Comparison of ENCODE assay signal across 13 cellular contexts in the genomic region with DNA sequence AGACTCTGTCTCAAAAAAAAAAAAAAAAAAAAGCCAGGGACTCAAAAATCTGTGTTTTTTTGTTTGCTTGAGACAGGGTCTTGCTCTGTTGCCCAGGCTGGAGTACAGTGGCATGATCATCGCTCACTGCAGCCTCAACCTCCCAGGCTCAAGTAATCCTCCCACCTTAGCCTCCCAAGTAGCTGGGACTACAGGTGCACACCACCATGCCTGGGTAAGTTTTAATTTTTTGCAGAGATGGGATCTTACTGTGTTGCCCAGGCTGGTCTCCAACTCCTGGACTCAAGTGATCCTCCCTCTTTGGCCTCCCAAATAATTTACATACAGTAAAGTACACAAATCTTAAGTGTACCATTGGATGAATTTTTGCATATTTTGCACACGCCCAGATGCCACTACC. TPM values are rescaled to one million over a fixed set of nuclear protein-coding genes. Genes with fewer than 3 reads are reported as not detected.
"Had no signal": no experiment of that assay in that cellular context is flagged by ENCODE, and none has a peak within 500 bp of the region (broad histone marks: within the 10 kb centered on the region; RNA-seq: fewer than 3 reads in every experiment).

No MANE protein-coding gene starts in this region.

RNA-seq across cellular contexts. Expression of gene OPRD1, which starts 20.0 kb away (rescaled TPM):
- total RNA-seq: natural killer cell; natural killer cell treated with Interleukin-12 subunit alpha and Interleukin-12 subunit beta and Interleukin-15 and Interleukin-18, amount 100 ng/mL, for 72 hours; omental fat pad; osteoblast; posterior vena cava; pulmonary artery endothelial cell; renal cortical epithelial cell; right atrium auricular region; right cardiac atrium; right lobe of liver; sciatic nerve; spleen had no signal
- polyA plus RNA-seq: ovary, spleen had no signal
